ENCODE assay signal across 1 cellular context in the genomic region with DNA sequence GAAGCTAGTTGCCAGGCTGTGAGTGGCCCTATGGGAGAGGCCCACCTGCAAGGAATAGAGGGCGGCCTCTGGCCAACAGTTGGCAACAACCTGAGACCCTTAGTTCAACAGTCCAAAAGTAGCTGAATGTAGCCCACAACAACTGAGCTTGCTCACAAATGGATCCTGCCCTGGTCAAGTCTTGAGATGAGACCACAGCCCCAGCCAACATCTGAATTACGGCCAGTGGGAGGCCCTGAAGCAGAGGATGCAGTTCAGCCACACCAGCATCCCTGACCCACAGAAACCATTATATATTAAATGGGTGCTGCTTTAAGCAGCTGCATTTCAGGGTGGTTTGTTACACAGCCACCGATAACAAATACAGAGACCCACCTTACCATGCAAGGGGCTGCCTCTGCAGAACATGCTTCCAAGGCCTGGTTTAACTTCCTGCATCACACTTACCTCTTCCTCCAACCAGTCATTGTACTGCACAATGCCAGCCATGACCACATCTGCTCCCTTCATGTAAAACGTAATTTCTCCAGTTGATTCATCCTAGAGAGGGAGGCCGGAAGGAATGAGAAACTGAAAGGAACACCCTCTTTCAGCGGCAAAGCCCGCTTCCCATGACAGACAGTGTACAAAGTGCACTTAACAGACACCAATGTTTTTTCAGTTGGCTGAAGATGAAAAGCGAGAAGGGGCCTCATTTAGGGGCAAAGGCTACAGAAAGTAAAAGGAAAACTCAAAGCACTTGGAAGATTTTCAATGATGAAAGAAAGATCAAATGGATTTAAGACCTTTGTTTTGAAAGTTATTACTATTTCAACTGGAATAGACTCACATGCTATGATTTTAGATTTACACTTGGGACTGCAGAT.
A peak's percentile ranks its signal among the peaks of the same experiment; 100 is the strongest.
TF ChIP-seq lines count a peak whose summit lies in the region.

No MANE protein-coding gene starts in this region.

TF ChIP-seq in HepG2, 621 proteins besides CTCF, POLR2A, EP300 and RAD21 (continued from another document and continues in another):
- TF ChIP-seq, protein P1, sequence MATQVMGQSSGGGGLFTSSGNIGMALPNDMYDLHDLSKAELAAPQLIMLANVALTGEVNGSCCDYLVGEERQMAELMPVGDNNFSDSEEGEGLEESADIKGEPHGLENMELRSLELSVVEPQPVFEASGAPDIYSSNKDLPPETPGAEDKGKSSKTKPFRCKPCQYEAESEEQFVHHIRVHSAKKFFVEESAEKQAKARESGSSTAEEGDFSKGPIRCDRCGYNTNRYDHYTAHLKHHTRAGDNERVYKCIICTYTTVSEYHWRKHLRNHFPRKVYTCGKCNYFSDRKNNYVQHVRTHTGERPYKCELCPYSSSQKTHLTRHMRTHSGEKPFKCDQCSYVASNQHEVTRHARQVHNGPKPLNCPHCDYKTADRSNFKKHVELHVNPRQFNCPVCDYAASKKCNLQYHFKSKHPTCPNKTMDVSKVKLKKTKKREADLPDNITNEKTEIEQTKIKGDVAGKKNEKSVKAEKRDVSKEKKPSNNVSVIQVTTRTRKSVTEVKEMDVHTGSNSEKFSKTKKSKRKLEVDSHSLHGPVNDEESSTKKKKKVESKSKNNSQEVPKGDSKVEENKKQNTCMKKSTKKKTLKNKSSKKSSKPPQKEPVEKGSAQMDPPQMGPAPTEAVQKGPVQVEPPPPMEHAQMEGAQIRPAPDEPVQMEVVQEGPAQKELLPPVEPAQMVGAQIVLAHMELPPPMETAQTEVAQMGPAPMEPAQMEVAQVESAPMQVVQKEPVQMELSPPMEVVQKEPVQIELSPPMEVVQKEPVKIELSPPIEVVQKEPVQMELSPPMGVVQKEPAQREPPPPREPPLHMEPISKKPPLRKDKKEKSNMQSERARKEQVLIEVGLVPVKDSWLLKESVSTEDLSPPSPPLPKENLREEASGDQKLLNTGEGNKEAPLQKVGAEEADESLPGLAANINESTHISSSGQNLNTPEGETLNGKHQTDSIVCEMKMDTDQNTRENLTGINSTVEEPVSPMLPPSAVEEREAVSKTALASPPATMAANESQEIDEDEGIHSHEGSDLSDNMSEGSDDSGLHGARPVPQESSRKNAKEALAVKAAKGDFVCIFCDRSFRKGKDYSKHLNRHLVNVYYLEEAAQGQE (IDR thresholded peaks at IDR 0.05; ENCODE audit: borderline replicate concordance in 1 of 2, low read depth in 1 of 2, low read length in 2 of 2) = no peak
- 0 out of 2 replicates have a peak, but pooled peaks have one; percentile 24 for TF ChIP-seq ZNF34 (CRISPR knock-in tag; IDR thresholded peaks at IDR 0.05; ENCODE audit: borderline replicate concordance)
- TF ChIP-seq, protein P2, sequence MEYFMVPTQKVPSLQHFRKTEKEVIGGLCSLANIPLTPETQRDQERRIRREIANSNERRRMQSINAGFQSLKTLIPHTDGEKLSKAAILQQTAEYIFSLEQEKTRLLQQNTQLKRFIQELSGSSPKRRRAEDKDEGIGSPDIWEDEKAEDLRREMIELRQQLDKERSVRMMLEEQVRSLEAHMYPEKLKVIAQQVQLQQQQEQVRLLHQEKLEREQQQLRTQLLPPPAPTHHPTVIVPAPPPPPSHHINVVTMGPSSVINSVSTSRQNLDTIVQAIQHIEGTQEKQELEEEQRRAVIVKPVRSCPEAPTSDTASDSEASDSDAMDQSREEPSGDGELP (IDR thresholded peaks at IDR 0.05; ENCODE audit: borderline replicate concordance, low read depth) = peak; percentile 50; the same call in 1 of the 2 replicates
- TF ChIP-seq NCOA5 (CRISPR knock-in tag; IDR thresholded peaks at IDR 0.05) = no peak
- TF ChIP-seq ZNF607 (CRISPR knock-in tag; IDR thresholded peaks at IDR 0.05; ENCODE audit: borderline replicate concordance) = no peak
- TF ChIP-seq ZSCAN21 (CRISPR knock-in tag; IDR thresholded peaks at IDR 0.05; ENCODE audit: borderline replicate concordance) = no peak
- TF ChIP-seq, protein P3, sequence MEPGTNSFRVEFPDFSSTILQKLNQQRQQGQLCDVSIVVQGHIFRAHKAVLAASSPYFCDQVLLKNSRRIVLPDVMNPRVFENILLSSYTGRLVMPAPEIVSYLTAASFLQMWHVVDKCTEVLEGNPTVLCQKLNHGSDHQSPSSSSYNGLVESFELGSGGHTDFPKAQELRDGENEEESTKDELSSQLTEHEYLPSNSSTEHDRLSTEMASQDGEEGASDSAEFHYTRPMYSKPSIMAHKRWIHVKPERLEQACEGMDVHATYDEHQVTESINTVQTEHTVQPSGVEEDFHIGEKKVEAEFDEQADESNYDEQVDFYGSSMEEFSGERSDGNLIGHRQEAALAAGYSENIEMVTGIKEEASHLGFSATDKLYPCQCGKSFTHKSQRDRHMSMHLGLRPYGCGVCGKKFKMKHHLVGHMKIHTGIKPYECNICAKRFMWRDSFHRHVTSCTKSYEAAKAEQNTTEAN (CRISPR knock-in tag; conservative IDR thresholded peaks at IDR 0.05) = no peak
- no peak for TF ChIP-seq POLR2G (IDR thresholded peaks at IDR 0.05; ENCODE audit: low read depth, low read length)
- no peak for TF ChIP-seq ZFP1 (CRISPR knock-in tag; IDR thresholded peaks at IDR 0.05)
- no peak for TF ChIP-seq SRSF9 (IDR thresholded peaks at IDR 0.05; ENCODE audit: borderline replicate concordance, insufficient read depth, low read depth, low read length, poor library complexity, severe bottlenecking)
- TF ChIP-seq FLYWCH1 (CRISPR knock-in tag; IDR thresholded peaks at IDR 0.05) = no peak
- no peak for TF ChIP-seq ZNF780A (CRISPR knock-in tag; IDR thresholded peaks at IDR 0.05)
- TF ChIP-seq ZBTB7A (CRISPR knock-in tag; IDR thresholded peaks at IDR 0.05) = no peak
- TF ChIP-seq AKAP8 (CRISPR knock-in tag; IDR thresholded peaks at IDR 0.05) = no peak
- TF ChIP-seq ZBTB7B (CRISPR knock-in tag; IDR thresholded peaks at IDR 0.05) = peak; percentile 63; the same call in 1 of the 2 replicates
- TF ChIP-seq, protein P4, sequence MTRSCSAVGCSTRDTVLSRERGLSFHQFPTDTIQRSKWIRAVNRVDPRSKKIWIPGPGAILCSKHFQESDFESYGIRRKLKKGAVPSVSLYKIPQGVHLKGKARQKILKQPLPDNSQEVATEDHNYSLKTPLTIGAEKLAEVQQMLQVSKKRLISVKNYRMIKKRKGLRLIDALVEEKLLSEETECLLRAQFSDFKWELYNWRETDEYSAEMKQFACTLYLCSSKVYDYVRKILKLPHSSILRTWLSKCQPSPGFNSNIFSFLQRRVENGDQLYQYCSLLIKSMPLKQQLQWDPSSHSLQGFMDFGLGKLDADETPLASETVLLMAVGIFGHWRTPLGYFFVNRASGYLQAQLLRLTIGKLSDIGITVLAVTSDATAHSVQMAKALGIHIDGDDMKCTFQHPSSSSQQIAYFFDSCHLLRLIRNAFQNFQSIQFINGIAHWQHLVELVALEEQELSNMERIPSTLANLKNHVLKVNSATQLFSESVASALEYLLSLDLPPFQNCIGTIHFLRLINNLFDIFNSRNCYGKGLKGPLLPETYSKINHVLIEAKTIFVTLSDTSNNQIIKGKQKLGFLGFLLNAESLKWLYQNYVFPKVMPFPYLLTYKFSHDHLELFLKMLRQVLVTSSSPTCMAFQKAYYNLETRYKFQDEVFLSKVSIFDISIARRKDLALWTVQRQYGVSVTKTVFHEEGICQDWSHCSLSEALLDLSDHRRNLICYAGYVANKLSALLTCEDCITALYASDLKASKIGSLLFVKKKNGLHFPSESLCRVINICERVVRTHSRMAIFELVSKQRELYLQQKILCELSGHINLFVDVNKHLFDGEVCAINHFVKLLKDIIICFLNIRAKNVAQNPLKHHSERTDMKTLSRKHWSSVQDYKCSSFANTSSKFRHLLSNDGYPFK (CRISPR knock-in tag; IDR thresholded peaks at IDR 0.05; ENCODE audit: borderline replicate concordance) = no peak
- TF ChIP-seq HOXA5 (CRISPR knock-in tag; IDR thresholded peaks at IDR 0.05) = no peak
- TF ChIP-seq SALL2 (CRISPR knock-in tag; IDR thresholded peaks at IDR 0.05) = no peak
- TF ChIP-seq MYC (CRISPR knock-in tag; IDR thresholded peaks at IDR 0.05; ENCODE audit: borderline replicate concordance) = no peak
- no peak for TF ChIP-seq SIN3A (IDR thresholded peaks at IDR 0.05; ENCODE audit: borderline replicate concordance, low read depth, low read length)
- TF ChIP-seq TBX2 (CRISPR knock-in tag; IDR thresholded peaks at IDR 0.05; ENCODE audit: borderline replicate concordance) = no peak; the same call in 1 of the 2 replicates
- peak; percentile 77; the same call in 1 of the 2 replicates for TF ChIP-seq ZMAT3 (CRISPR knock-in tag; conservative IDR thresholded peaks at IDR 0.05)
- TF ChIP-seq JARID2 (CRISPR knock-in tag; IDR thresholded peaks at IDR 0.05; ENCODE audit: insufficient replicate concordance) = no peak
- TF ChIP-seq ZNF737 (CRISPR knock-in tag; IDR thresholded peaks at IDR 0.05; ENCODE audit: borderline replicate concordance) = no peak
- no peak for TF ChIP-seq ZNF10 (CRISPR knock-in tag; IDR thresholded peaks at IDR 0.05; ENCODE audit: borderline replicate concordance, low read depth)
- TF ChIP-seq, protein P5, sequence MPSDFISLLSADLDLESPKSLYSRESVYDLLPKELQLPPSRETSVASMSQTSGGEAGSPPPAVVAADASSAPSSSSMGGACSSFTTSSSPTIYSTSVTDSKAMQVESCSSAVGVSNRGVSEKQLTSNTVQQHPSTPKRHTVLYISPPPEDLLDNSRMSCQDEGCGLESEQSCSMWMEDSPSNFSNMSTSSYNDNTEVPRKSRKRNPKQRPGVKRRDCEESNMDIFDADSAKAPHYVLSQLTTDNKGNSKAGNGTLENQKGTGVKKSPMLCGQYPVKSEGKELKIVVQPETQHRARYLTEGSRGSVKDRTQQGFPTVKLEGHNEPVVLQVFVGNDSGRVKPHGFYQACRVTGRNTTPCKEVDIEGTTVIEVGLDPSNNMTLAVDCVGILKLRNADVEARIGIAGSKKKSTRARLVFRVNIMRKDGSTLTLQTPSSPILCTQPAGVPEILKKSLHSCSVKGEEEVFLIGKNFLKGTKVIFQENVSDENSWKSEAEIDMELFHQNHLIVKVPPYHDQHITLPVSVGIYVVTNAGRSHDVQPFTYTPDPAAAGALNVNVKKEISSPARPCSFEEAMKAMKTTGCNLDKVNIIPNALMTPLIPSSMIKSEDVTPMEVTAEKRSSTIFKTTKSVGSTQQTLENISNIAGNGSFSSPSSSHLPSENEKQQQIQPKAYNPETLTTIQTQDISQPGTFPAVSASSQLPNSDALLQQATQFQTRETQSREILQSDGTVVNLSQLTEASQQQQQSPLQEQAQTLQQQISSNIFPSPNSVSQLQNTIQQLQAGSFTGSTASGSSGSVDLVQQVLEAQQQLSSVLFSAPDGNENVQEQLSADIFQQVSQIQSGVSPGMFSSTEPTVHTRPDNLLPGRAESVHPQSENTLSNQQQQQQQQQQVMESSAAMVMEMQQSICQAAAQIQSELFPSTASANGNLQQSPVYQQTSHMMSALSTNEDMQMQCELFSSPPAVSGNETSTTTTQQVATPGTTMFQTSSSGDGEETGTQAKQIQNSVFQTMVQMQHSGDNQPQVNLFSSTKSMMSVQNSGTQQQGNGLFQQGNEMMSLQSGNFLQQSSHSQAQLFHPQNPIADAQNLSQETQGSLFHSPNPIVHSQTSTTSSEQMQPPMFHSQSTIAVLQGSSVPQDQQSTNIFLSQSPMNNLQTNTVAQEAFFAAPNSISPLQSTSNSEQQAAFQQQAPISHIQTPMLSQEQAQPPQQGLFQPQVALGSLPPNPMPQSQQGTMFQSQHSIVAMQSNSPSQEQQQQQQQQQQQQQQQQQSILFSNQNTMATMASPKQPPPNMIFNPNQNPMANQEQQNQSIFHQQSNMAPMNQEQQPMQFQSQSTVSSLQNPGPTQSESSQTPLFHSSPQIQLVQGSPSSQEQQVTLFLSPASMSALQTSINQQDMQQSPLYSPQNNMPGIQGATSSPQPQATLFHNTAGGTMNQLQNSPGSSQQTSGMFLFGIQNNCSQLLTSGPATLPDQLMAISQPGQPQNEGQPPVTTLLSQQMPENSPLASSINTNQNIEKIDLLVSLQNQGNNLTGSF (CRISPR knock-in tag; IDR thresholded peaks at IDR 0.05) = no peak
- TF ChIP-seq IKZF1 (IDR thresholded peaks at IDR 0.05) = no peak
- no peak for TF ChIP-seq HOXA9 (CRISPR knock-in tag; IDR thresholded peaks at IDR 0.05; ENCODE audit: borderline replicate concordance)
- TF ChIP-seq NR2F1 (CRISPR knock-in tag; IDR thresholded peaks at IDR 0.05) = peak in 1 of 2 experiments; percentile 74; a peak in 3 of 4 replicates
- no peak for TF ChIP-seq ZFP62 (CRISPR knock-in tag; IDR thresholded peaks at IDR 0.05)
- peak; percentile 71; the same call in 1 of the 2 replicates for TF ChIP-seq FOXO1 (CRISPR knock-in tag; IDR thresholded peaks at IDR 0.05)
- no peak for TF ChIP-seq PHF5A (CRISPR knock-in tag; IDR thresholded peaks at IDR 0.05; ENCODE audit: low read depth, unreplicated experiment)
- TF ChIP-seq, protein P6, sequence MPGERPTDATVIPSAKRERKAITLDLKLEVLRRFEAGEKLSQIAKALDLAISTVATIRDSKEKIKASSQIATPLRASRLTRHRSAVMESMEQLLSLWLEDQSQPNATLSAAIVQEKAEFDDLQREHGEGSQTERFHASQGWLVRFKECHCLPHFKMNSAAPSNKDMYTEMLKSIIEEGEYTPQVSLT (CRISPR knock-in tag; IDR thresholded peaks at IDR 0.05; ENCODE audit: borderline replicate concordance, low read depth) = no peak
- no peak for TF ChIP-seq ZNF616 (CRISPR knock-in tag; IDR thresholded peaks at IDR 0.05; ENCODE audit: low read depth)
- TF ChIP-seq ZEB1 (IDR thresholded peaks at IDR 0.05; ENCODE audit: insufficient replicate concordance, low read depth) = no peak
- TF ChIP-seq CAMTA2 (CRISPR knock-in tag; IDR thresholded peaks at IDR 0.05; ENCODE audit: borderline replicate concordance) = no peak
- no peak; the same call in 1 of the 2 replicates for TF ChIP-seq ZNF335 (CRISPR knock-in tag; IDR thresholded peaks at IDR 0.05)
- TF ChIP-seq, protein P7, sequence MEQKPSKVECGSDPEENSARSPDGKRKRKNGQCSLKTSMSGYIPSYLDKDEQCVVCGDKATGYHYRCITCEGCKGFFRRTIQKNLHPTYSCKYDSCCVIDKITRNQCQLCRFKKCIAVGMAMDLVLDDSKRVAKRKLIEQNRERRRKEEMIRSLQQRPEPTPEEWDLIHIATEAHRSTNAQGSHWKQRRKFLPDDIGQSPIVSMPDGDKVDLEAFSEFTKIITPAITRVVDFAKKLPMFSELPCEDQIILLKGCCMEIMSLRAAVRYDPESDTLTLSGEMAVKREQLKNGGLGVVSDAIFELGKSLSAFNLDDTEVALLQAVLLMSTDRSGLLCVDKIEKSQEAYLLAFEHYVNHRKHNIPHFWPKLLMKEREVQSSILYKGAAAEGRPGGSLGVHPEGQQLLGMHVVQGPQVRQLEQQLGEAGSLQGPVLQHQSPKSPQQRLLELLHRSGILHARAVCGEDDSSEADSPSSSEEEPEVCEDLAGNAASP (CRISPR knock-in tag; IDR thresholded peaks at IDR 0.05; ENCODE audit: borderline replicate concordance) = 0 out of 2 replicates have a peak, but pooled peaks have one; percentile 21
- TF ChIP-seq TAF15 (IDR thresholded peaks at IDR 0.05; ENCODE audit: low read depth, low read length, poor library complexity, severe bottlenecking) = no peak
- no peak for TF ChIP-seq ZNF782 (CRISPR knock-in tag; IDR thresholded peaks at IDR 0.05; ENCODE audit: borderline replicate concordance)
